In genomic region chr4:125826801-125827200, GRCh38 we compare ENCODE assay signal across 1 cellular context.
TF ChIP-seq lines count a peak whose summit lies in the region.

No MANE protein-coding gene starts in this region.

TF ChIP-seq in IMR-90, 13 proteins besides CTCF, POLR2A, EP300 and RAD21:
- no peak for TF ChIP-seq MAFK (IDR thresholded peaks at IDR 0.05; ENCODE audit: low read depth, low read length)
- TF ChIP-seq ELK1 (IDR thresholded peaks at IDR 0.05; ENCODE audit: borderline replicate concordance, low read depth, low read length), result no peak
- no peak for TF ChIP-seq CHD1 (IDR thresholded peaks at IDR 0.05; ENCODE audit: low read depth, low read length)
- TF ChIP-seq RCOR1 (IDR thresholded peaks at IDR 0.05; ENCODE audit: insufficient replicate concordance, low read length), result no peak
- TF ChIP-seq, protein P1, sequence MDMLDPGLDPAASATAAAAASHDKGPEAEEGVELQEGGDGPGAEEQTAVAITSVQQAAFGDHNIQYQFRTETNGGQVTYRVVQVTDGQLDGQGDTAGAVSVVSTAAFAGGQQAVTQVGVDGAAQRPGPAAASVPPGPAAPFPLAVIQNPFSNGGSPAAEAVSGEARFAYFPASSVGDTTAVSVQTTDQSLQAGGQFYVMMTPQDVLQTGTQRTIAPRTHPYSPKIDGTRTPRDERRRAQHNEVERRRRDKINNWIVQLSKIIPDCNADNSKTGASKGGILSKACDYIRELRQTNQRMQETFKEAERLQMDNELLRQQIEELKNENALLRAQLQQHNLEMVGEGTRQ (IDR thresholded peaks at IDR 0.05; ENCODE audit: low read depth, low read length), result no peak
- TF ChIP-seq MAZ (IDR thresholded peaks at IDR 0.05; ENCODE audit: borderline replicate concordance, low read depth, low read length), result no peak
- TF ChIP-seq NFE2L2 (IDR thresholded peaks at IDR 0.05; ENCODE audit: low read depth, low read length), result no peak
- no peak for TF ChIP-seq RFX5 (IDR thresholded peaks at IDR 0.05; ENCODE audit: low read depth, low read length)
- no peak for TF ChIP-seq CEBPB (IDR thresholded peaks at IDR 0.05; ENCODE audit: low read depth, low read length)
- TF ChIP-seq SMC3 (IDR thresholded peaks at IDR 0.05; ENCODE audit: low read depth, low read length), result no peak
- TF ChIP-seq MXI1 (IDR thresholded peaks at IDR 0.05; ENCODE audit: borderline replicate concordance, low read depth, low read length), result no peak
- no peak for TF ChIP-seq FOS (IDR thresholded peaks at IDR 0.05; ENCODE audit: low read depth, low read length)
- no peak for TF ChIP-seq BHLHE40 (IDR thresholded peaks at IDR 0.05; ENCODE audit: low read depth, low read length)
